ENCODE assay signal across 8 cellular contexts in genomic region chr13:33610471-33611015, GRCh38.
DNase-seq lines count a peak whose midpoint lies in the region; ATAC-seq and TF ChIP-seq lines count a peak whose summit lies in the region.

No MANE protein-coding gene starts in this region.

- H3K4me3 ChIP-seq in SK-N-MC = no peak overlapping the region

- POLR2A ChIA-PET in CD4-positive, alpha-beta T cell (lab: Charles Lee) = interaction anchor here (1.9 kb wide), 1 partner anchor 67 kb away, joined by 17 read pairs; no protein-coding TSS in a partner anchor
- POLR2A ChIA-PET in activated naive CD8-positive, alpha-beta T cell treated with anti-CD3 and anti-CD28 coated beads, Interleukin-2, amount 10 ng/mL, durations not matched to agents 7 days and 5 days (lab: Charles Lee) = no interaction called here

- H3K4me1 Mint-ChIP-seq in CD4-positive, alpha-beta T cell (ENCODE audit: low read depth) = peaks cover 37% of the 10 kb centered on the region
- peaks cover 20% of the 10 kb centered on the region for H3K4me1 Mint-ChIP-seq in activated naive CD8-positive, alpha-beta T cell treated with anti-CD3 and anti-CD28 coated beads, Interleukin-2, amount 10 ng/mL, durations not matched to agents 7 days and 5 days

- H3K9me3 Mint-ChIP-seq in CD4-positive, alpha-beta T cell = no peaks in the 10 kb centered on the region
- no peaks in the 10 kb centered on the region for H3K9me3 Mint-ChIP-seq in activated naive CD8-positive, alpha-beta T cell treated with anti-CD3 and anti-CD28 coated beads, Interleukin-2, amount 10 ng/mL, durations not matched to agents 7 days and 5 days

- H3K27me3 Mint-ChIP-seq in CD4-positive, alpha-beta T cell = peaks cover 5% of the 10 kb centered on the region
- no peaks in the 10 kb centered on the region for H3K27me3 Mint-ChIP-seq in activated naive CD8-positive, alpha-beta T cell treated with anti-CD3 and anti-CD28 coated beads, Interleukin-2, amount 10 ng/mL, durations not matched to agents 7 days and 5 days

- H3K27ac ChIP-seq in CD4-positive, alpha-beta T cell (ENCODE audit: low read depth, low read length) = peak overlapping the region; percentile 23
- peak overlapping the region; percentile 42; the same call in 1 of the 2 replicates for H3K27ac ChIP-seq in SK-N-MC

- no peaks in the 10 kb centered on the region for H3K27me3 ChIP-seq in CD4-positive, alpha-beta T cell (ENCODE audit: control insufficient read depth, insufficient read depth, low read length)

- peak overlapping the region; percentile 78 for H3K27ac Mint-ChIP-seq in CD4-positive, alpha-beta T cell
- H3K27ac Mint-ChIP-seq in activated naive CD8-positive, alpha-beta T cell treated with anti-CD3 and anti-CD28 coated beads, Interleukin-2, amount 10 ng/mL, durations not matched to agents 7 days and 5 days = peak overlapping the region; percentile 79

- H3K36me3 ChIP-seq in SK-N-MC (ENCODE audit: insufficient read depth, low read length) = no peaks in the 10 kb centered on the region

- H3K36me3 Mint-ChIP-seq in CD4-positive, alpha-beta T cell (ENCODE audit: low read depth) = no peaks in the 10 kb centered on the region
- no peaks in the 10 kb centered on the region for H3K36me3 Mint-ChIP-seq in activated naive CD8-positive, alpha-beta T cell treated with anti-CD3 and anti-CD28 coated beads, Interleukin-2, amount 10 ng/mL, durations not matched to agents 7 days and 5 days

- no peak overlapping the region for H3K9ac ChIP-seq in SK-N-MC (ENCODE audit: insufficient read length)

- peak; percentile 11 to 44 (median 30) for DNase-seq in CD4-positive, alpha-beta T cell
- DNase-seq in SK-N-MC (ENCODE audit: low read depth, low spot score) (no peak), inferior parietal cortex (ENCODE audit: extremely low spot score) (peak; percentile 66), glomerular visceral epithelial cell (ENCODE audit: extremely low spot score) (no peak)
- DNase-seq in activated naive CD8-positive, alpha-beta T cell treated with anti-CD3 and anti-CD28 coated beads, Interleukin-2, amount 10 ng/mL, durations not matched to agents 7 days and 5 days = peak; percentile 32
- peak; percentile 23 to 28 for DNase-seq in stimulated activated CD4-positive, alpha-beta T cell treated with anti-CD3 and anti-CD28 coated beads, Interleukin-1b, Interleukin-23, amount 100 ng/mL, for 4 hours (ENCODE audit: low read depth in 2 of 2)

- H3K4me3 Mint-ChIP-seq in CD4-positive, alpha-beta T cell = peak overlapping the region; percentile 71
- H3K4me3 Mint-ChIP-seq in activated naive CD8-positive, alpha-beta T cell treated with anti-CD3 and anti-CD28 coated beads, Interleukin-2, amount 10 ng/mL, durations not matched to agents 7 days and 5 days = peak overlapping the region; percentile 63

- CTCF ChIA-PET in CD4-positive, alpha-beta T cell (lab: Charles Lee) = no interaction called here

- intact Hi-C loops in CD4-positive, alpha-beta T cell (cut with DNase I, micrococcal nuclease) = no loop called here

- H3K9me3 ChIP-seq in CD4-positive, alpha-beta T cell (ENCODE audit: control insufficient read depth, low read length) = no peaks in the 10 kb centered on the region
- no peaks in the 10 kb centered on the region for H3K9me3 ChIP-seq in SK-N-MC (ENCODE audit: low read depth, low read length)

- TF ChIP-seq CTCF in CD4-positive, alpha-beta T cell (IDR thresholded peaks at IDR 0.05) = no peak

- ATAC-seq in CD4-positive, alpha-beta T cell (ENCODE audit: poor library complexity) = peak; percentile 76
- peak; percentile 64 for ATAC-seq in activated naive CD8-positive, alpha-beta T cell treated with anti-CD3 and anti-CD28 coated beads, Interleukin-2, amount 10 ng/mL, durations not matched to agents 7 days and 5 days (ENCODE audit: low read depth)
- ATAC-seq in HG03039 (IDR thresholded peaks at IDR 0.05; ENCODE audit: unreplicated experiment) = no peak
- no peak for ATAC-seq in GM18861 (IDR thresholded peaks at IDR 0.05; ENCODE audit: unreplicated experiment)

Comparison
In these comparisons a context has a peak if more than half of its experiments do, and no peak if none do; other contexts are left out.
1. ATAC-seq: peak in CD4-positive, alpha-beta T cell (single experiment) and activated naive CD8-positive, alpha-beta T cell treated with anti-CD3 and anti-CD28 coated beads, Interleukin-2, amount 10 ng/mL, durations not matched to agents 7 days and 5 days (single experiment); none in HG03039 (single experiment) and GM18861 (single experiment).
2. DNase-seq: peak in CD4-positive, alpha-beta T cell (10 of 10), activated naive CD8-positive, alpha-beta T cell treated with anti-CD3 and anti-CD28 coated beads, Interleukin-2, amount 10 ng/mL, durations not matched to agents 7 days and 5 days (single experiment), inferior parietal cortex (single experiment) and stimulated activated CD4-positive, alpha-beta T cell treated with anti-CD3 and anti-CD28 coated beads, Interleukin-1b, Interleukin-23, amount 100 ng/mL, for 4 hours (2 of 2); none in SK-N-MC (single experiment) and glomerular visceral epithelial cell (single experiment).